Comparison of ENCODE assay signal across 1 cellular context in the genomic region with DNA sequence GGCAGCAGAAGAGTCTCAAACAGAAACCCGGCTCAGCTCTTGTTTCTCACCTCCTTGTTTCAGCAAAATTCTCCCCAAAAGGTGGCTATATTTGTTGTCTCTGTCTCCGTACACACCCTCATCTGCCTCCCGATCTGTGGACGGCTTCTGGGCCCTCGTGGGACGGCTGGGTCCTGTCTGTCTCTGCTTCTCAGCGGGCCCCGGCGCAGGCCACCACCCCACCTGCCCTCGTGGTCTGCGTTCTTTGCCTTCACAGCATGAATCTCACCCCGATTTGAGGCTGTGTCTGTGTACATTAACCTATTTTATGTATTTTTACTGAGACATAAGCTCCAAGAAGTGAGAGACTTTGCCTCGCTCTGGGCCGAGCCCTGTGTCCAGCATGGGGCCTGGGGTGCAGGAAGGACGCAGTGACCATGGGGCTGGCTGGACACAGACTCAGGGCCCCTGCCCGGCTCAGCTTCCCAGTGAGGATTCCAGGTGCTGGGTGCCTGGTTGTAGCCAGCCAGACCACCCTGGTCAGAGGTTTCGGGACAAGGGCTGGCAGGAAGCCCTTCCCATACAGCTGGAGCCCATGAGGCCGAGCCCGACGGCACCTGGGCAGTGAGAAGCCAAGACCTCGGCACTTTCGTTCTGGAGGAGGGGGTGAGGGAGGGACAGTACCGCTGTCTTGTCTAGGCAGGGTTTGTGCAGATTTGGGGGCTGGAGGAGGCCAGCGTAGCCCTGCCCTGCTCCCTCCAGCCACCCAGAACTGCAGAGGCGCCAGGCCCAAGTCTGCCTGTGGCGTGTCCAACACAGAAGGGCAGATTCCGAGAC.
TF ChIP-seq lines count a peak whose summit lies in the region.

No MANE protein-coding gene starts in this region.

TF ChIP-seq in H1, 55 proteins besides CTCF, POLR2A, EP300 and RAD21:
- TF ChIP-seq TEAD4 (IDR thresholded peaks at IDR 0.05; ENCODE audit: low read depth, low read length) (no peak), BACH1 (IDR thresholded peaks at IDR 0.05; ENCODE audit: low read length) (no peak)
- TF ChIP-seq, protein P1, sequence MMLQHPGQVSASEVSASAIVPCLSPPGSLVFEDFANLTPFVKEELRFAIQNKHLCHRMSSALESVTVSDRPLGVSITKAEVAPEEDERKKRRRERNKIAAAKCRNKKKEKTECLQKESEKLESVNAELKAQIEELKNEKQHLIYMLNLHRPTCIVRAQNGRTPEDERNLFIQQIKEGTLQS (IDR thresholded peaks at IDR 0.05; ENCODE audit: insufficient read depth, low read depth, low read length): no peak
